29 cellular contexts compared by ENCODE assay signal in genomic region chr14:47557894-47558293, GRCh38.
"Had no signal": no experiment of that assay in that cellular context is flagged by ENCODE, and none has a peak within 500 bp of the region (broad histone marks: within the 10 kb centered on the region; RNA-seq: fewer than 3 reads in every experiment).

No MANE protein-coding gene starts in this region.

- H2AFZ ChIP-seq: parathyroid adenoma had no signal

- H3K27ac ChIP-seq: neutrophil, ovary, parathyroid adenoma, psoas muscle, right lobe of liver, sigmoid colon, stomach, thoracic aorta, thyroid gland, tibial nerve, upper lobe of left lung, vagina had no signal

- H3K27me3 ChIP-seq: neutrophil, ovary, right lobe of liver, sigmoid colon, stomach, thyroid gland, tibial nerve, upper lobe of left lung, vagina had no signal

- H3K27ac Mint-ChIP-seq: natural killer cell treated with Interleukin-12 subunit alpha and Interleukin-12 subunit beta and Interleukin-15 and Interleukin-18, amount 100 ng/mL, for 72 hours; nephron progenitor cell; progenitor cell of endocrine pancreas; stimulated activated effector memory CD8-positive, alpha-beta T cell treated with anti-CD3 and anti-CD28 coated beads, Interleukin-12 subunit alpha, Interleukin-12 subunit beta, amount 100 ng/mL, for 72 hours; stimulated activated naive B cell treated with anti-CD40 and anti-IgM and Interleukin-4, amounts not matched to agents 10 μg/mL and 1 μg/mL and 100 μg/mL, for 72 hours; stimulated activated naive CD8-positive, alpha-beta T cell treated with anti-CD3 and anti-CD28 coated beads, Interleukin-15, Interleukin-2, amounts not matched to agents 100 ng/mL and 50 ng/mL, for 24 hours had no signal

- H3K36me3 ChIP-seq: neutrophil, ovary, right lobe of liver, sigmoid colon, stomach, thoracic aorta, thyroid gland, tibial nerve, upper lobe of left lung, vagina had no signal

- H3K4me1 Mint-ChIP-seq: stimulated activated effector memory CD8-positive, alpha-beta T cell treated with anti-CD3 and anti-CD28 coated beads, Interleukin-12 subunit alpha, Interleukin-12 subunit beta, amount 100 ng/mL, for 72 hours; stimulated activated naive B cell treated with anti-CD40 and anti-IgM and Interleukin-4, amounts not matched to agents 10 μg/mL and 1 μg/mL and 100 μg/mL, for 72 hours had no signal

- H3K36me3 Mint-ChIP-seq: stimulated activated effector memory CD8-positive, alpha-beta T cell treated with anti-CD3 and anti-CD28 coated beads, Interleukin-12 subunit alpha, Interleukin-12 subunit beta, amount 100 ng/mL, for 72 hours; stimulated activated naive B cell treated with anti-CD40 and anti-IgM and Interleukin-4, amounts not matched to agents 10 μg/mL and 1 μg/mL and 100 μg/mL, for 72 hours had no signal

- H3K79me2 ChIP-seq: parathyroid adenoma had no signal

- H3K9me3 ChIP-seq: neutrophil, ovary, psoas muscle, right lobe of liver, sigmoid colon, stomach, thoracic aorta, thyroid gland, tibial nerve, upper lobe of left lung, vagina had no signal

- H3K9me3 Mint-ChIP-seq: nephron progenitor cell; stimulated activated naive CD8-positive, alpha-beta T cell treated with anti-CD3 and anti-CD28 coated beads, Interleukin-15, Interleukin-2, amounts not matched to agents 100 ng/mL and 50 ng/mL, for 24 hours had no signal

- ATAC-seq: natural killer cell treated with Interleukin-12 subunit alpha and Interleukin-12 subunit beta and Interleukin-15 and Interleukin-18, amount 100 ng/mL, for 72 hours; psoas muscle; right cardiac atrium; right lobe of liver; stimulated activated effector memory CD8-positive, alpha-beta T cell treated with anti-CD3 and anti-CD28 coated beads, Interleukin-12 subunit alpha, Interleukin-12 subunit beta, amount 100 ng/mL, for 72 hours; stimulated activated naive B cell treated with anti-CD40 and anti-IgM and Interleukin-4, amounts not matched to agents 10 μg/mL and 1 μg/mL and 100 μg/mL, for 72 hours had no signal

- H3K4me3 ChIP-seq: ovary, psoas muscle, right lobe of liver, sigmoid colon, stomach, thoracic aorta, thyroid gland, tibial nerve, upper lobe of left lung, vagina had no signal

- H3K9ac ChIP-seq: parathyroid adenoma had no signal

- H3K27me3 Mint-ChIP-seq: natural killer cell treated with Interleukin-12 subunit alpha and Interleukin-12 subunit beta and Interleukin-15 and Interleukin-18, amount 100 ng/mL, for 72 hours; progenitor cell of endocrine pancreas; stimulated activated naive B cell treated with anti-CD40 and anti-IgM and Interleukin-4, amounts not matched to agents 10 μg/mL and 1 μg/mL and 100 μg/mL, for 72 hours; stimulated activated naive CD8-positive, alpha-beta T cell treated with anti-CD3 and anti-CD28 coated beads, Interleukin-15, Interleukin-2, amounts not matched to agents 100 ng/mL and 50 ng/mL, for 24 hours had no signal

- DNase-seq: nephron progenitor cell; occipital lobe; ovary; posterior cingulate gyrus; psoas muscle; right cardiac atrium; right lobe of liver; sigmoid colon; small intestine; stimulated activated CD4-positive, alpha-beta T cell treated with anti-CD3 and anti-CD28 coated beads, Interleukin-15, amount 100 ng/mL, for 24 hours; stimulated activated CD4-positive, alpha-beta T cell treated with anti-CD3 and anti-CD28 coated beads, Interleukin-2, amount 100 ng/mL, for 24 hours; stimulated activated CD4-positive, alpha-beta T cell treated with anti-CD3 and anti-CD28 coated beads, Interleukin-2, amount 100 ng/mL, for 48 hours; stimulated activated CD4-positive, alpha-beta T cell treated with anti-CD3 and anti-CD28 coated beads, Interleukin-4, amount 100 ng/mL, for 24 hours; stimulated activated naive B cell treated with anti-CD40 and anti-IgM and Interleukin-4, amounts not matched to agents 10 μg/mL and 1 μg/mL and 100 μg/mL, for 72 hours; stimulated activated naive CD4-positive, alpha-beta T cell treated with Interleukin-2 at 50 U/mL for 16 hours; stomach; thyroid gland; trophoblast cell; upper lobe of left lung had no signal

- H3K4me1 ChIP-seq: parathyroid adenoma, psoas muscle, right lobe of liver, sigmoid colon, stomach, thyroid gland, tibial nerve, upper lobe of left lung, vagina had no signal

- H3K4me3 Mint-ChIP-seq: natural killer cell treated with Interleukin-12 subunit alpha and Interleukin-12 subunit beta and Interleukin-15 and Interleukin-18, amount 100 ng/mL, for 72 hours; nephron progenitor cell; neural crest cell; stimulated activated effector memory CD8-positive, alpha-beta T cell treated with anti-CD3 and anti-CD28 coated beads, Interleukin-12 subunit alpha, Interleukin-12 subunit beta, amount 100 ng/mL, for 72 hours; stimulated activated naive B cell treated with anti-CD40 and anti-IgM and Interleukin-4, amounts not matched to agents 10 μg/mL and 1 μg/mL and 100 μg/mL, for 72 hours; stimulated activated naive CD8-positive, alpha-beta T cell treated with anti-CD3 and anti-CD28 coated beads, Interleukin-15, Interleukin-2, amounts not matched to agents 100 ng/mL and 50 ng/mL, for 24 hours had no signal
